14 cellular contexts compared by ENCODE assay signal in the genomic region with DNA sequence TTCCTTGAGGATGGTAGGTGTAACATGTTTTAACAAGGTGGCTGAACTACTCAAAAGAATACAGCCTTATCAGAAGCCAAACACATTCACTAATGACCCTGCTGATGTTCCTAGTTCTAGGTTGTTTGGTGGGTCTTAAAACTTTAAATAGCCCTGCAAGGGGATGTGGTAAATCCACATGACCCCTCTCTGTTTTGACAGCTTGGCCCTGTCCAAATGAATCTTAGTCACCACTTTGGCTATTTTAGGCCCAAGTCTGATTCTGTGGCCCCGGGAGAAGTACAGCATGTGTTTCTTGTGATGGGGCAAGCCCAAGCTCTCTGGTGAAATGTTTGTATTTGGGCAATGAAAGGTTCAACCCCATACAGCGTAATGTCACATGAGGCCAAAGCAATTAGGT. TPM values are rescaled to one million over a fixed set of nuclear protein-coding genes. Genes with fewer than 3 reads are reported as not detected.
DNase-seq lines count a peak whose midpoint lies in the region; ATAC-seq lines count a peak whose summit lies in the region.
"Had no signal": no experiment of that assay in that cellular context is flagged by ENCODE, and none has a peak within 500 bp of the region (broad histone marks: within the 10 kb centered on the region; RNA-seq: fewer than 3 reads in every experiment).

No MANE protein-coding gene starts in this region.

- DNase-seq in HCEC 1CT (peak; percentile 45), NOMO-1 treated with dmso at 0.1 percent for 144 hours (lab: John Stamatoyannopoulos, UW; ENCODE audit: unreplicated experiment) (peak; percentile 51), dermis blood vessel endothelial cell (peak; percentile 0), non-pigmented ciliary epithelial cell (ENCODE audit: low read depth) (peak; percentile 19), epidermal melanocyte (ENCODE audit: insufficient read length, low spot score) (no peak)
- no peak for DNase-seq in activated effector memory CD4-positive, alpha-beta T cell treated with Interleukin-2 at 50 U/mL for 16 hours
- DNase-seq: H9; naive thymus-derived CD8-positive, alpha-beta T cell; NCI-H526; right cardiac atrium; SJCRH30 had no signal

- ATAC-seq in GM19463 (IDR thresholded peaks at IDR 0.05; ENCODE audit: unreplicated experiment) (no peak), HG02884 (IDR thresholded peaks at IDR 0.05; ENCODE audit: unreplicated experiment) (no peak)
- ATAC-seq: HepG2; naive thymus-derived CD8-positive, alpha-beta T cell; right cardiac atrium had no signal

RNA-seq across cellular contexts. Expression of gene GPR34, which starts 54.5 kb away (rescaled TPM):
- not detected in 2 replicates for total RNA-seq in dermis blood vessel endothelial cell
- total RNA-seq: H9, HepG2, SJCRH30 had no signal

Comparison
In these comparisons a context has a peak if more than half of its experiments do, and no peak if none do; other contexts are left out.
1. DNase-seq: peak in HCEC 1CT (single experiment), NOMO-1 treated with dmso at 0.1 percent for 144 hours (single experiment), dermis blood vessel endothelial cell (single experiment) and non-pigmented ciliary epithelial cell (single experiment); none in activated effector memory CD4-positive, alpha-beta T cell treated with Interleukin-2 at 50 U/mL for 16 hours (single experiment) and epidermal melanocyte (single experiment).